Comparison of ENCODE assay signal across 8 cellular contexts in genomic region chr1:23564565-23564964, GRCh38. TPM values are rescaled to one million over a fixed set of nuclear protein-coding genes. Genes with fewer than 3 reads are reported as not detected.
A peak's percentile ranks its signal among the peaks of the same experiment; 100 is the strongest.
DNase-seq lines count a peak whose midpoint lies in the region; ATAC-seq, FAIRE-seq and TF ChIP-seq lines count a peak whose summit lies in the region.
"Not testable (repeated sequence)": the region's sequence is repeated elsewhere in the genome, so short reads cannot be mapped to it uniquely, and the experiment has no call there.

No MANE protein-coding gene starts in this region.

- not testable (repeated sequence) for H4K20me1 ChIP-seq in hepatocyte (ENCODE audit: insufficient read depth, poor library complexity, severe bottlenecking)

- H3K27ac ChIP-seq in A549 = peak overlapping the region; percentile 96 to 98
- H3K27ac ChIP-seq in HEK293 (ENCODE audit: extremely low read depth, low read depth, low read length) = not testable (repeated sequence)
- H3K27ac ChIP-seq in WERI-Rb-1 = peak overlapping the region; percentile 32
- peak overlapping the region; percentile 81 for H3K27ac ChIP-seq in hepatocyte
- peak overlapping the region; percentile 100 for H3K27ac ChIP-seq in mesodermal cell (ENCODE audit: low read depth, low read length, severe bottlenecking)
- peak overlapping the region; percentile 46 for H3K27ac ChIP-seq in thymus (ENCODE audit: low read depth)

- 8% methylated on average over 6 of the region's 7 CpGs for WGBS in A549 (ENCODE audit: missing lambda C conversion rate)
- WGBS in hepatocyte (ENCODE audit: low lambda C conversion rate, missing lambda C conversion rate) = 24% methylated on average over 7 of the region's 7 CpGs
- 56 to 64% methylated on average over 6 of the region's 7 CpGs for WGBS in mesodermal cell (ENCODE audit: insufficient coverage in 2 of 2), 2 experiments
- 96% methylated on average over 7 of the region's 7 CpGs for WGBS in thymus

- FAIRE-seq in A549 (lab: Jason Lieb, UNC) = not testable (repeated sequence)

- CTCF ChIA-PET in A549 (lab: Yijun Ruan, JAX) = interaction anchor here (0.6 to 29.3 kb wide), 6 partner anchors 9 to 70 kb away, joined by 3 to 699 read pairs (median 5); no protein-coding TSS in a partner anchor
- CTCF ChIA-PET in HEK293 (lab: Yijun Ruan, JAX) = interaction anchor here (0.6 to 3.4 kb wide), 8 partner anchors 11 to 179 kb away, joined by 3 to 27 read pairs (median 4); no protein-coding TSS in a partner anchor

- not testable (repeated sequence) for TF ChIP-seq POLR2A in A549 (IDR thresholded peaks at IDR 0.05; ENCODE audit: low read length)

- peaks cover 41% of the 10 kb centered on the region for H3K27me3 Mint-ChIP-seq in dendritic cell treated with granulocyte-macrophage colony-stimulating factor and Interleukin-4, amounts not matched to agents 40 ng/mL and 50 ng/mL, for 4 days
- not testable (repeated sequence) for H3K27me3 Mint-ChIP-seq in progenitor cell of endocrine pancreas

- ATAC-seq in A549 = peak in 1 of 2 experiments; percentile 2; a peak in 1 of 6 replicates

- TF ChIP-seq EP300 in A549 (IDR thresholded peaks at IDR 0.05) = not testable (repeated sequence)

- not testable (repeated sequence) for H3K27me3 ChIP-seq in WERI-Rb-1 (ENCODE audit: insufficient read depth, low read depth, severe bottlenecking); hepatocyte; thymus (ENCODE audit: control insufficient read depth, insufficient read depth)

- H3K9me2 ChIP-seq in hepatocyte (replicated peaks; ENCODE audit: insufficient read depth) = not testable (repeated sequence)

- H3K4me1 ChIP-seq in A549 = peaks cover 79% of the 10 kb centered on the region
- H3K4me1 ChIP-seq in HEK293 (ENCODE audit: control insufficient read depth, insufficient read depth, low read length) = peaks cover 17% of the 10 kb centered on the region
- peaks cover 51% of the 10 kb centered on the region for H3K4me1 ChIP-seq in hepatocyte (ENCODE audit: insufficient read depth)
- H3K4me1 ChIP-seq in mesodermal cell (ENCODE audit: control insufficient read depth, insufficient read depth, low read length, poor library complexity, severe bottlenecking) = peaks cover 58% of the 10 kb centered on the region
- peaks cover 25% of the 10 kb centered on the region for H3K4me1 ChIP-seq in thymus (ENCODE audit: control insufficient read depth, insufficient read depth, low read length)

- not testable (repeated sequence) for TF ChIP-seq CTCF in A549 (IDR thresholded peaks at IDR 0.05); HEK293 (tag by site-specific recombination; IDR thresholded peaks at IDR 0.05); WERI-Rb-1 (IDR thresholded peaks at IDR 0.05; ENCODE audit: low read depth, low read length); hepatocyte (IDR thresholded peaks at IDR 0.05; ENCODE audit: poor library complexity); progenitor cell of endocrine pancreas (IDR thresholded peaks at IDR 0.05; ENCODE audit: unreplicated experiment)

- not testable (repeated sequence) for DNase-seq in A549 (ENCODE audit: low read depth in 1 of 2, low spot score in 1 of 2); hepatocyte (ENCODE audit: low spot score); progenitor cell of endocrine pancreas (ENCODE audit: low spot score, unreplicated experiment)
- peak; percentile 68 for DNase-seq in WERI-Rb-1

- H3K36me3 ChIP-seq in HEK293 (ENCODE audit: control insufficient read depth in 2 of 2, insufficient read depth in 1 of 2, low read length in 2 of 2); WERI-Rb-1; hepatocyte (replicated peaks; ENCODE audit: insufficient read depth, low read depth); mesodermal cell (ENCODE audit: control insufficient read depth, insufficient read depth, low read length); thymus (ENCODE audit: control insufficient read depth, insufficient read depth): not testable (repeated sequence)

- H3K36me3 Mint-ChIP-seq in dendritic cell treated with granulocyte-macrophage colony-stimulating factor and Interleukin-4, amounts not matched to agents 40 ng/mL and 50 ng/mL, for 4 days (ENCODE audit: low read depth); progenitor cell of endocrine pancreas (ENCODE audit: insufficient read depth): not testable (repeated sequence)

- not testable (repeated sequence) for H3K4me3 ChIP-seq in A549; HEK293 (ENCODE audit: low read depth, low read length); WERI-Rb-1 (ENCODE audit: low read depth, low read length); hepatocyte; mesodermal cell (ENCODE audit: extremely low read depth, insufficient read depth, low read length, poor library complexity, severe bottlenecking); thymus (ENCODE audit: low read length)

- H3K4me3 Mint-ChIP-seq in dendritic cell treated with granulocyte-macrophage colony-stimulating factor and Interleukin-4, amounts not matched to agents 40 ng/mL and 50 ng/mL, for 4 days; progenitor cell of endocrine pancreas (ENCODE audit: low read depth): not testable (repeated sequence)

- not testable (repeated sequence) for H2AFZ ChIP-seq in hepatocyte

- H3K79me2 ChIP-seq in hepatocyte = not testable (repeated sequence)

- H3K9me3 Mint-ChIP-seq in dendritic cell treated with granulocyte-macrophage colony-stimulating factor and Interleukin-4, amounts not matched to agents 40 ng/mL and 50 ng/mL, for 4 days; progenitor cell of endocrine pancreas (ENCODE audit: low read depth): not testable (repeated sequence)

- H3K4me2 ChIP-seq in A549 (peak overlapping the region; percentile 96), hepatocyte (peak overlapping the region; percentile 34)

- H3K9me3 ChIP-seq in A549; HEK293 (ENCODE audit: control insufficient read depth, insufficient read depth, low read depth, low read length); WERI-Rb-1 (ENCODE audit: severe bottlenecking); hepatocyte (ENCODE audit: low read depth); mesodermal cell (ENCODE audit: control insufficient read depth, low read length); thymus (ENCODE audit: control insufficient read depth): not testable (repeated sequence)

- POLR2A ChIA-PET in A549 (lab: Yijun Ruan, JAX) (interaction anchor here (2.1 to 11.2 kb wide), 2 partner anchors 9 to 11 kb away, joined by 11 to 168 read pairs; no protein-coding TSS in a partner anchor), HEK293 (lab: Yijun Ruan, JAX) (interaction anchor here (0.7 to 1.3 kb wide), 4 partner anchors 8 to 123 kb away, joined by 3 to 6 read pairs (median 3); no protein-coding TSS in a partner anchor)

- H3K4me1 Mint-ChIP-seq in dendritic cell treated with granulocyte-macrophage colony-stimulating factor and Interleukin-4, amounts not matched to agents 40 ng/mL and 50 ng/mL, for 4 days (ENCODE audit: low read depth) = peaks cover 82% of the 10 kb centered on the region
- peaks cover 72% of the 10 kb centered on the region for H3K4me1 Mint-ChIP-seq in progenitor cell of endocrine pancreas (ENCODE audit: low read depth)

- intact Hi-C loops in dendritic cell treated with granulocyte-macrophage colony-stimulating factor and Interleukin-4, amounts not matched to agents 40 ng/mL and 50 ng/mL, for 4 days (cut with micrococcal nuclease) = not testable (repeated sequence)

- not testable (repeated sequence) for TF ChIP-seq RAD21 in A549 (conservative IDR thresholded peaks at IDR 0.05 in 1 of 2, IDR thresholded peaks at IDR 0.05 in 1 of 2)

- peak overlapping the region; percentile 97 for H3K27ac Mint-ChIP-seq in dendritic cell treated with granulocyte-macrophage colony-stimulating factor and Interleukin-4, amounts not matched to agents 40 ng/mL and 50 ng/mL, for 4 days
- H3K27ac Mint-ChIP-seq in progenitor cell of endocrine pancreas = peak overlapping the region; percentile 100

TF ChIP-seq in A549, 52 proteins besides CTCF, POLR2A, EP300 and RAD21:
- 0 out of 2 replicates have a peak, but pooled peaks have one; percentile 34 for TF ChIP-seq HOXB13 (CRISPR knock-in tag; IDR thresholded peaks at IDR 0.05; ENCODE audit: low read depth)
TF ChIP-seq in A549: peak in this region for 1; not testable (repeated sequence) for 51.

TF ChIP-seq in HEK293, 187 proteins besides CTCF, POLR2A, EP300 and RAD21 (continues in another document):
- TF ChIP-seq ZNF341 (tag by site-specific recombination; IDR thresholded peaks at IDR 0.05; ENCODE audit: low read depth) (peak; percentile 65), ZNF394 (tag by site-specific recombination; IDR thresholded peaks at IDR 0.05; ENCODE audit: borderline replicate concordance) (peak; percentile 91), ZBTB20 (tag by site-specific recombination; IDR thresholded peaks at IDR 0.05) (0 out of 2 replicates have a peak, but pooled peaks have one; percentile 16), GLIS1 (tag by site-specific recombination; IDR thresholded peaks at IDR 0.05) (peak; percentile 39)

RNA-seq across cellular contexts. Expression of gene ID3, which starts 5.3 kb away (rescaled TPM):
- polyA plus RNA-seq in A549 (2011; rRNA removed) (171 and 193 TPM in 2 replicates), A549 (2017; fragmentation: RNase III; extraction: RNeasy Plus Mini Kit Qiagen cat#74134 plus additional on column Dnase treatment) (209 to 336 TPM (median 288 TPM) in 3 replicates), hepatocyte (314 and 336 TPM in 2 replicates), thymus (131 TPM)
- 847 and 922 TPM in 2 replicates for polyA plus RNA-seq in A549 (2012; cell fraction: cytosol; rRNA removed)
- polyA plus RNA-seq in A549 (2012; cell fraction: nucleus; rRNA removed) = 1,068 and 1,236 TPM in 2 replicates
- 142 and 176 TPM in 2 replicates for polyA minus RNA-seq in A549 (2011; rRNA and poly(A)+ RNA removed)
- total RNA-seq in hepatocyte (155 and 186 TPM in 2 replicates), progenitor cell of endocrine pancreas (420 and 434 TPM in 2 replicates)
- polyA plus RNA-seq in mesodermal cell (2013, experiment 1 of 2) = 1,122 TPM
- polyA plus RNA-seq in mesodermal cell (2013, experiment 2 of 2) = 943 TPM

RNA-seq across cellular contexts. Expression of gene E2F2, which starts 33.5 kb away (rescaled TPM):
- polyA plus RNA-seq in A549 (2011; rRNA removed) = 0.90 and 1.6 TPM in 2 replicates
- polyA plus RNA-seq in A549 (2012; cell fraction: cytosol; rRNA removed) = 1.8 and 2.4 TPM in 2 replicates
- polyA plus RNA-seq in A549 (2012; cell fraction: nucleus; rRNA removed) = 6.3 and 9.0 TPM in 2 replicates
- 3.4 to 3.9 TPM (median 3.4 TPM) in 3 replicates for polyA plus RNA-seq in A549 (2017; fragmentation: RNase III; extraction: RNeasy Plus Mini Kit Qiagen cat#74134 plus additional on column Dnase treatment)
- 3.0 and 3.3 TPM in 2 replicates for polyA minus RNA-seq in A549 (2011; rRNA and poly(A)+ RNA removed)
- total RNA-seq in hepatocyte = 0.76 and 1.2 TPM in 2 replicates
- 0.21 and 0.85 TPM in 2 replicates for polyA plus RNA-seq in hepatocyte
- 1.1 TPM for polyA plus RNA-seq in mesodermal cell (2013, experiment 1 of 2)
- 0.96 TPM for polyA plus RNA-seq in mesodermal cell (2013, experiment 2 of 2)
- total RNA-seq in progenitor cell of endocrine pancreas = 7.8 and 9.7 TPM in 2 replicates
- 2.0 TPM for polyA plus RNA-seq in thymus
